18 cellular contexts compared by ENCODE assay signal in genomic region chr1:101460709-101461108, GRCh38.
"Had no signal": no experiment of that assay in that cellular context is flagged by ENCODE, and none has a peak within 500 bp of the region (broad histone marks: within the 10 kb centered on the region; RNA-seq: fewer than 3 reads in every experiment).

No MANE protein-coding gene starts in this region.

- H3K9me3 ChIP-seq: mucosa of descending colon had no signal

- H3K27me3 ChIP-seq: spleen had no signal

- H3K27ac ChIP-seq: spleen had no signal

- H3K36me3 ChIP-seq: spleen had no signal

- DNase-seq: activated CD4-positive, alpha-beta memory T cell treated with anti-CD3 and anti-CD28 coated beads for 36 hours; activated CD4-positive, alpha-beta T cell treated with anti-CD3 and anti-CD28 coated beads for 1 hour; activated gamma-delta T cell; activated T-cell treated with anti-CD3 and anti-CD28 coated beads, Interleukin-2, amount 50 U/mL, for 48 hours; amygdala; cerebellar nuclear complex; dermis blood vessel endothelial cell; hypothalamus; left cardiac atrium; mucosa of descending colon; naive thymus-derived CD8-positive, alpha-beta T cell; spleen; stimulated activated CD4-positive, alpha-beta T cell treated with anti-CD3 and anti-CD28 coated beads, Interleukin-1b, Interleukin-23, amount 100 ng/mL, for 48 hours; stimulated activated naive CD4-positive, alpha-beta T cell treated with Interleukin-2 at 50 U/mL for 16 hours; T-helper 9 cell; trophoblast cell had no signal

- H3K4me3 ChIP-seq: lung, mucosa of descending colon, spleen had no signal

- ATAC-seq: left cardiac atrium; mucosa of descending colon; naive thymus-derived CD8-positive, alpha-beta T cell; sciatic nerve had no signal
